Comparison of ENCODE assay signal across 6 cellular contexts in genomic region chr2:74441111-74441689, GRCh38. TPM values are rescaled to one million over a fixed set of nuclear protein-coding genes. Genes with fewer than 3 reads are reported as not detected.
DNase-seq lines count a peak whose midpoint lies in the region; ATAC-seq and TF ChIP-seq lines count a peak whose summit lies in the region.

No MANE protein-coding gene starts in this region.

- no peaks in the 10 kb centered on the region for H4K20me1 ChIP-seq in SK-N-SH (ENCODE audit: insufficient read depth)

- POLR2A ChIA-PET in SK-N-SH (lab: Yijun Ruan, JAX), result interaction anchor here (1.2 to 3.0 kb wide), 5 partner anchors 13 to 51 kb away, joined by 3 to 27 read pairs (median 16); partner anchors contain the start of genes C2orf81, INO80B, MRPL53 and WBP1

- peaks cover 30% of the 10 kb centered on the region for H3K79me2 ChIP-seq in SK-N-SH (ENCODE audit: insufficient read depth)

- peak overlapping the region; percentile 97; the same call in 1 of the 2 replicates for H3K4me2 ChIP-seq in SK-N-SH

- H2AFZ ChIP-seq in SK-N-SH (ENCODE audit: low read depth), result peak overlapping the region; percentile 95

- TF ChIP-seq CTCF in SK-N-SH (IDR thresholded peaks at IDR 0.05), result no peak
- no peak for TF ChIP-seq CTCF in heart right ventricle (IDR thresholded peaks at IDR 0.05)
- TF ChIP-seq CTCF in thoracic aorta (IDR thresholded peaks at IDR 0.05), result no peak

- H3K27ac ChIP-seq in SK-N-SH (ENCODE audit: low read depth in 2 of 2, low read length in 1 of 2) (peak overlapping the region; percentile 64 to 98), heart right ventricle (peak overlapping the region; percentile 51 to 97 (median 87)), thoracic aorta (peak overlapping the region; percentile 54 to 79)

- H3K27me3 ChIP-seq in SK-N-SH (ENCODE audit: insufficient read depth) (no peaks in the 10 kb centered on the region), heart right ventricle (peaks cover 0 to 43% (median 0%) of the 10 kb centered on the region in 7 donors), thoracic aorta (replicated peaks; ENCODE audit: insufficient read depth) (no peaks in the 10 kb centered on the region)

- ATAC-seq in SK-N-SH treated with all-trans-retinoic acid at 6 μM for 48 hours, result no peak
- ATAC-seq in heart right ventricle, result peak in 7 of 8 donors; percentile 1 to 11 (median 4)
- ATAC-seq in thoracic aorta (ENCODE audit: insufficient number of reproducible peaks, low FRiP score, low read depth), result no peak

- CTCF ChIA-PET in SK-N-SH (lab: Yijun Ruan, JAX), result interaction anchor here (1.4 to 2.5 kb wide), 3 partner anchors 13 to 91 kb away, joined by 3 to 8 read pairs (median 8); partner anchors contain the start of gene INO80B

- H3K36me3 ChIP-seq in SK-N-SH (replicated peaks in 1 of 2; ENCODE audit: control insufficient read depth in 1 of 2, insufficient read depth in 2 of 2, low read length in 1 of 2) (no peaks in the 10 kb centered on the region), heart right ventricle (peaks cover 0 to 7% (median 0%) of the 10 kb centered on the region in 9 donors), thoracic aorta (no peaks in the 10 kb centered on the region)

- intact Hi-C loops in heart right ventricle (cut with DNase I), result no loop called here

- 96% methylated on average over 30 of the region's 35 CpGs for WGBS in SK-N-SH (ENCODE audit: low lambda C conversion rate)
- 16 to 21% methylated on average over 35 of the region's 35 CpGs for WGBS in heart right ventricle, 2 donors

- no peak for TF ChIP-seq RAD21 in SK-N-SH (IDR thresholded peaks at IDR 0.05; ENCODE audit: low read length)

- no peaks in the 10 kb centered on the region for H3K9me2 ChIP-seq in SK-N-SH

- H3K9ac ChIP-seq in SK-N-SH, result peak overlapping the region; percentile 77

- DNase-seq in SK-N-SH (no peak), heart right ventricle (peak in 1 of 2 donors; percentile 35), thoracic aorta (ENCODE audit: low spot score) (no peak), epidermal melanocyte (ENCODE audit: insufficient read length, low spot score) (no peak), SHP77 treated with DMSO at 0.1 percent for 48 hours (lab: John Stamatoyannopoulos, UW) (no peak)

- H3K9me3 ChIP-seq in SK-N-SH (no peaks in the 10 kb centered on the region), heart right ventricle (no peaks in the 10 kb centered on the region), thoracic aorta (no peaks in the 10 kb centered on the region)

- peaks cover 20 to 27% of the 10 kb centered on the region in 2 experiments; a peak in 3 of 4 replicates for H3K4me1 ChIP-seq in SK-N-SH (ENCODE audit: control insufficient read depth in 1 of 2, insufficient read depth in 2 of 2, low read depth in 1 of 2, low read length in 1 of 2)
- peaks cover 6 to 62% (median 52%) of the 10 kb centered on the region in 9 donors for H3K4me1 ChIP-seq in heart right ventricle
- H3K4me1 ChIP-seq in thoracic aorta (ENCODE audit: control insufficient read depth in 1 of 2, low read depth in 2 of 2), result peaks cover 3 to 49% of the 10 kb centered on the region in 2 donors

- TF ChIP-seq EP300 in SK-N-SH (IDR thresholded peaks at IDR 0.05; ENCODE audit: borderline replicate concordance in 1 of 2, low read depth in 1 of 2, low read length in 1 of 2), result no peak

- peaks cover 6% of the 10 kb centered on the region for H3F3A ChIP-seq in SK-N-SH (replicated peaks; ENCODE audit: insufficient read depth)

- H3K4me3 ChIP-seq in SK-N-SH (ENCODE audit: low read depth in 2 of 2, low read length in 1 of 2) (peak overlapping the region; percentile 73 to 75; a peak in 2 of 4 replicates), heart right ventricle (peak overlapping the region; percentile 31 to 71 (median 58)), thoracic aorta (peak overlapping the region; percentile 72)

TF ChIP-seq in SK-N-SH, 30 proteins besides CTCF, POLR2A, EP300 and RAD21 (continues in another document):
- TF ChIP-seq MAX (IDR thresholded peaks at IDR 0.05; ENCODE audit: low read depth) (no peak), SIN3A (IDR thresholded peaks at IDR 0.05; ENCODE audit: borderline replicate concordance, low read depth, low read length) (no peak)

TF ChIP-seq in SK-N-SH treated with all-trans-retinoic acid at 6 μM for 48 hours, 23 proteins besides CTCF, POLR2A, EP300 and RAD21:
- no peak for TF ChIP-seq SNAI2 (CRISPR knock-in tag; IDR thresholded peaks at IDR 0.05)
- no peak for TF ChIP-seq CREB5 (CRISPR knock-in tag; IDR thresholded peaks at IDR 0.05; ENCODE audit: low read depth)
- TF ChIP-seq BACH2 (CRISPR knock-in tag; IDR thresholded peaks at IDR 0.05; ENCODE audit: borderline replicate concordance), result no peak
- no peak for TF ChIP-seq CSDC2 (CRISPR knock-in tag; IDR thresholded peaks at IDR 0.05)
- TF ChIP-seq ZNF565 (CRISPR knock-in tag; conservative IDR thresholded peaks at IDR 0.05; ENCODE audit: low read depth), result no peak

RNA-seq across cellular contexts. Expression of gene RTKN, which starts 0.5 kb away (rescaled TPM):
- polyA plus RNA-seq in SK-N-SH (2012; rRNA removed) (22.6 and 23.4 TPM in 2 replicates), heart right ventricle (10 to 100 TPM; 25.5 to 33.9 TPM)
- 8.6 and 13.1 TPM in 2 replicates for polyA plus RNA-seq in SK-N-SH (2012; cell fraction: cytosol; rRNA removed)
- 80.0 and 93.6 TPM in 2 replicates for polyA plus RNA-seq in SK-N-SH (2012; cell fraction: nucleus; rRNA removed)
- total RNA-seq in heart right ventricle (10 to 100 TPM in 8 of 10 donors, 1 to 10 TPM in 2; 9.3 to 23.4 (median 14.9) TPM), thoracic aorta (10 to 100 TPM; 23.2 to 25.6 TPM)

RNA-seq across cellular contexts. Expression of gene INO80B, which starts 13.7 kb away (rescaled TPM):
- polyA plus RNA-seq in SK-N-SH (2012; rRNA removed) (41.7 and 48.4 TPM in 2 replicates), heart right ventricle (10 to 100 TPM; 29.6 to 40.7 TPM)
- polyA plus RNA-seq in SK-N-SH (2012; cell fraction: cytosol; rRNA removed), result 20.6 and 28.3 TPM in 2 replicates
- polyA plus RNA-seq in SK-N-SH (2012; cell fraction: nucleus; rRNA removed), result 259 and 308 TPM in 2 replicates
- total RNA-seq in heart right ventricle (10 to 100 TPM in 9 of 10 donors, 1 to 10 TPM in 1; 8.9 to 22.0 (median 19.4) TPM), thoracic aorta (10 to 100 TPM; 15.4 to 17.8 TPM)

RNA-seq across cellular contexts. Expression of gene WBP1, which starts 17.0 kb away (rescaled TPM):
- 184 and 193 TPM in 2 replicates for polyA plus RNA-seq in SK-N-SH (2012; rRNA removed)
- 70.5 and 98.4 TPM in 2 replicates for polyA plus RNA-seq in SK-N-SH (2012; cell fraction: cytosol; rRNA removed)
- 969 and 1,280 TPM in 2 replicates for polyA plus RNA-seq in SK-N-SH (2012; cell fraction: nucleus; rRNA removed)
- 10 to 100 TPM; 34.8 to 54.1 (median 45.8) TPM for total RNA-seq in heart right ventricle
- polyA plus RNA-seq in heart right ventricle, result 10 to 100 TPM; 39.4 to 59.8 TPM
- 10 to 100 TPM; 27.4 to 47.1 TPM for total RNA-seq in thoracic aorta

RNA-seq across cellular contexts. Expression of gene WDR54, which starts 19.7 kb away (rescaled TPM):
- 50.7 and 61.6 TPM in 2 replicates for polyA plus RNA-seq in SK-N-SH (2012; rRNA removed)
- 26.2 and 39.5 TPM in 2 replicates for polyA plus RNA-seq in SK-N-SH (2012; cell fraction: cytosol; rRNA removed)
- polyA plus RNA-seq in SK-N-SH (2012; cell fraction: nucleus; rRNA removed), result 54.2 and 62.7 TPM in 2 replicates
- 1 to 10 TPM; 1.1 to 6.7 (median 2.4) TPM for total RNA-seq in heart right ventricle
- 1 to 10 TPM; 2.9 to 8.7 TPM for polyA plus RNA-seq in heart right ventricle
- 1 to 10 TPM; 6.1 to 6.2 TPM for total RNA-seq in thoracic aorta

RNA-seq across cellular contexts. Expression of gene C2orf81, which starts 19.8 kb away (rescaled TPM):
- 1.2 and 2.5 TPM in 2 replicates for polyA plus RNA-seq in SK-N-SH (2012; rRNA removed)
- polyA plus RNA-seq in SK-N-SH (2012; cell fraction: cytosol; rRNA removed), result 0.85 and 2.1 TPM in 2 replicates
- 3.4 and 4.9 TPM in 2 replicates for polyA plus RNA-seq in SK-N-SH (2012; cell fraction: nucleus; rRNA removed)
- 1 to 10 TPM in 5 of 10 donors, under 1 TPM in 5; 0.52 to 1.7 (median 0.99) TPM for total RNA-seq in heart right ventricle
- polyA plus RNA-seq in heart right ventricle, result 1 to 10 TPM; 1.2 to 1.3 TPM
- 1 to 10 TPM; 1.7 to 1.9 TPM for total RNA-seq in thoracic aorta

Comparison
In these comparisons a context has a peak if more than half of its experiments do, and no peak if none do; other contexts are left out.
1. ATAC-seq: peak in heart right ventricle (7 of 8); none in SK-N-SH treated with all-trans-retinoic acid at 6 μM for 48 hours (single experiment) and thoracic aorta (single experiment).
2. Peak in every context shown above with its lines, with median percentiles within 50 percentile points of each other: H3K27ac ChIP-seq and H3K4me3 ChIP-seq.